Comparison of ENCODE assay signal across 17 cellular contexts in the genomic region with DNA sequence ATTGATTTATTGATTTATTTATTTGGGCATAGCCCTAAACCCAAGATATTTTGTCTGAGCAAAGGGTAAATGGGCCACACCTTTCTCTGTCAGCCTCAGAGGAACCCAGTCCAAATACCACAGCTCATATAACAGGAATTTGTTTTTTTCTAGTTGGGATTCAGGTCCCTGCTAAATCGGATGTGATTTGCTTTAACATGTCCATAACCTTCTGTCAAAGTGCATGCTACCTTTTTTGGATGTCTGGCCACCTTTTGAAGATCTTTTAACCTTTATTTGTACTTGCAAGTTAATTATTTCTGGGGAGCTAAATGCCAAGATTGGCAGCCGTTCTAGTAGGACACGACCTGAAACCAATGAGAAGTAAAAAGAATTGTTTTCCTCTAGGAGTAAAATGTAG.
"Had no signal": no experiment of that assay in that cellular context is flagged by ENCODE, and none has a peak within 500 bp of the region (broad histone marks: within the 10 kb centered on the region; RNA-seq: fewer than 3 reads in every experiment).

No MANE protein-coding gene starts in this region.

- H3K27ac Mint-ChIP-seq: activated naive CD8-positive, alpha-beta T cell treated with anti-CD3 and anti-CD28 coated beads, Interleukin-2, amount 10 ng/mL, durations not matched to agents 7 days and 5 days; naive thymus-derived CD8-positive, alpha-beta T cell; stimulated activated naive CD8-positive, alpha-beta T cell treated with anti-CD3 and anti-CD28 coated beads, Interleukin-15, Interleukin-2, amounts not matched to agents 100 ng/mL and 50 ng/mL, for 24 hours had no signal

- DNase-seq: activated CD4-positive, alpha-beta T cell treated with anti-CD3 and anti-CD28 coated beads for 1 hour; activated CD4-positive, alpha-beta T cell treated with anti-CD3 and anti-CD28 coated beads, Interleukin-2, amount 50 U/mL, for 48 hours; activated naive CD8-positive, alpha-beta T cell treated with anti-CD3 and anti-CD28 coated beads, Interleukin-2, amount 10 ng/mL, durations not matched to agents 7 days and 5 days; aorta; effector CD4-positive, alpha-beta T cell; hippocampal formation; naive thymus-derived CD8-positive, alpha-beta T cell; occipital lobe; psoas muscle; sigmoid colon; stimulated activated CD4-positive, alpha-beta T cell treated with anti-CD3 and anti-CD28 coated beads, Interleukin-12 subunit alpha, Interleukin-12 subunit beta, amount 100 ng/mL, for 4 hours; stimulated activated CD8-positive, alpha-beta memory T cell treated with anti-CD3 and anti-CD28 coated beads, Interleukin-4, amount 100 ng/mL, for 48 hours; T1000; upper lobe of left lung had no signal

- H3K4me3 Mint-ChIP-seq: activated naive CD8-positive, alpha-beta T cell treated with anti-CD3 and anti-CD28 coated beads, Interleukin-2, amount 10 ng/mL, durations not matched to agents 7 days and 5 days; naive thymus-derived CD8-positive, alpha-beta T cell; stimulated activated naive CD8-positive, alpha-beta T cell treated with anti-CD3 and anti-CD28 coated beads, Interleukin-15, Interleukin-2, amounts not matched to agents 100 ng/mL and 50 ng/mL, for 24 hours had no signal

- H3K36me3 Mint-ChIP-seq: activated naive CD8-positive, alpha-beta T cell treated with anti-CD3 and anti-CD28 coated beads, Interleukin-2, amount 10 ng/mL, durations not matched to agents 7 days and 5 days; naive thymus-derived CD8-positive, alpha-beta T cell had no signal

- H3K9me3 Mint-ChIP-seq: activated naive CD8-positive, alpha-beta T cell treated with anti-CD3 and anti-CD28 coated beads, Interleukin-2, amount 10 ng/mL, durations not matched to agents 7 days and 5 days; stimulated activated naive CD8-positive, alpha-beta T cell treated with anti-CD3 and anti-CD28 coated beads, Interleukin-15, Interleukin-2, amounts not matched to agents 100 ng/mL and 50 ng/mL, for 24 hours had no signal

- H3K27me3 ChIP-seq: sigmoid colon, upper lobe of left lung had no signal

- H3K36me3 ChIP-seq: sigmoid colon, upper lobe of left lung had no signal

- ATAC-seq: naive thymus-derived CD8-positive, alpha-beta T cell; psoas muscle had no signal

- H3K4me3 ChIP-seq: coronary artery, psoas muscle, sigmoid colon, upper lobe of left lung had no signal

- FAIRE-seq: endothelial cell of umbilical vein had no signal

- H3K4me1 Mint-ChIP-seq: activated naive CD8-positive, alpha-beta T cell treated with anti-CD3 and anti-CD28 coated beads, Interleukin-2, amount 10 ng/mL, durations not matched to agents 7 days and 5 days; naive thymus-derived CD8-positive, alpha-beta T cell had no signal
